In the genomic region with DNA sequence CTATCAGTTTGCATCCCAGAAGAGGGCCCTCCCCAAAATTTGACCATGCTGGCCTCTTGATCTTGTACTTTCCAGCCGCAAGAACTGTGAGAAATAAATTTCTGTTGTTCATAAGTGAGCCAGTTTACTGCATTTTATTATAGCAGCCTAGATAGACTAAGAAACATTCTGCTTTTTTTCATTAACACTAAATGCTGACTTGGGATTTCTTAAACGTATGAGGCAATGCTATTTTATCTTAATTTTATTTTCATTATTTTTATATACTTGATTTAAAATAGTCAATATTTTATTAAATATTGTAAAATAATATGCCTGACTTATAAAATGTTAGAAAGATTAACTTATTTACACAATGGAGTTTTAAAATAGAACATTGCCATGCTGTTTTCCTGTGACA, we compare ENCODE assay signal across 25 cellular contexts.
A peak's percentile ranks its signal among the peaks of the same experiment; 100 is the strongest.
DNase-seq lines count a peak whose midpoint lies in the region; ATAC-seq, FAIRE-seq and TF ChIP-seq lines count a peak whose summit lies in the region.
"Had no signal": no experiment of that assay in that cellular context is flagged by ENCODE, and none has a peak within 500 bp of the region (broad histone marks: within the 10 kb centered on the region; RNA-seq: fewer than 3 reads in every experiment).

No MANE protein-coding gene starts in this region.

- H3K4me3 ChIP-seq in HepG2 (replicated peaks in 1 of 3; ENCODE audit: insufficient read depth in 1 of 3, low read depth in 2 of 3, low read length in 3 of 3): no peak overlapping the region
- H3K4me3 ChIP-seq in right lobe of liver: no peak overlapping the region
- no peak overlapping the region for H3K4me3 ChIP-seq in kidney (ENCODE audit: low read length in 2 of 2)
- H3K4me3 ChIP-seq: A549; BLaER1 treated with 17β-estradiol and CSF1 and Interleukin-3, amounts not matched to agents 10 nM and 100 nM; GM23338 had no signal

- DNase-seq in HepG2 (ENCODE audit: low spot score) (no peak), right lobe of liver (no peak), WTC11 (ENCODE audit: low spot score) (no peak), kidney (no peak), NCI-H524 (lab: John Stamatoyannopoulos, UW) (no peak), GM03348 (ENCODE audit: low spot score) (no peak)
- DNase-seq: ACHN; AML-193; BE2C; CD4-positive, alpha-beta T cell; CD8-positive, alpha-beta memory T cell; DMS 273 treated with DMSO at 0.1 percent for 48 hours; DMS53; DMS79 treated with DMSO at 0.1 percent for 48 hours; GDM1; H9 had no signal

- H3K36me3 Mint-ChIP-seq in WTC11: no peaks in the 10 kb centered on the region
- H3K36me3 Mint-ChIP-seq: CD14-positive monocyte had no signal

- no peak for TF ChIP-seq RAD21 in HepG2 (CRISPR knock-in tag; IDR thresholded peaks at IDR 0.05)

- FAIRE-seq in HepG2 (lab: Jason Lieb, UNC): no peak
- peak; percentile 47 for FAIRE-seq in kidney (lab: Jason Lieb, UNC)
- FAIRE-seq: A549, D721Med, GM12891, GM18507 had no signal

- H2AFZ ChIP-seq in HepG2 (ENCODE audit: low read length): no peak overlapping the region
- H2AFZ ChIP-seq: GM23338 had no signal

- H3K27me3 Mint-ChIP-seq in WTC11 (ENCODE audit: low read depth): no peaks in the 10 kb centered on the region
- H3K27me3 Mint-ChIP-seq: CD4-positive, alpha-beta T cell; CD8-positive, alpha-beta memory T cell had no signal

- no peak for ATAC-seq in HepG2
- ATAC-seq in right lobe of liver: no peak
- ATAC-seq in WTC11: no peak
- ATAC-seq: A549, GM23338, HCT116 had no signal

- no peak overlapping the region for H3K4me3 Mint-ChIP-seq in WTC11
- H3K4me3 Mint-ChIP-seq: CD14-positive monocyte; CD4-positive, alpha-beta T cell; CD8-positive, alpha-beta memory T cell; GM23338; H9 had no signal

- POLR2A ChIA-PET in HepG2 (lab: Yijun Ruan, JAX) (no interaction called here), WTC11 (lab: Charles Lee) (no interaction called here)

- H3K36me3 ChIP-seq in HepG2 (replicated peaks in 1 of 2; ENCODE audit: control insufficient read depth in 1 of 2, insufficient read depth in 2 of 2, low read length in 2 of 2): no peaks in the 10 kb centered on the region
- no peaks in the 10 kb centered on the region for H3K36me3 ChIP-seq in right lobe of liver
- no peaks in the 10 kb centered on the region for H3K36me3 ChIP-seq in kidney (ENCODE audit: control insufficient read depth in 1 of 2, insufficient read depth in 2 of 2, low read length in 2 of 2)
- H3K36me3 ChIP-seq: BE2C; BLaER1 treated with 17β-estradiol and CSF1 and Interleukin-3, amounts not matched to agents 10 nM and 100 nM had no signal

- H3K27ac ChIP-seq in HepG2 (ENCODE audit: extremely low read length, insufficient read depth, low read length) (no peak overlapping the region), right lobe of liver (no peak overlapping the region), kidney (ENCODE audit: low read depth in 2 of 2, low read length in 2 of 2) (no peak overlapping the region)
- H3K27ac ChIP-seq: 22Rv1; A549; BLaER1 treated with 17β-estradiol and CSF1 and Interleukin-3, amounts not matched to agents 10 nM and 100 nM had no signal

- intact Hi-C loops in HepG2 (cut with micrococcal nuclease; ENCODE audit: unreplicated experiment): no loop called here
- intact Hi-C loops in right lobe of liver (cut with DNase I): no loop called here
- intact Hi-C loops in kidney (cut with DNase I): no loop called here

- H4K20me1 ChIP-seq in HepG2 (ENCODE audit: insufficient read depth, low read length): no peaks in the 10 kb centered on the region
- H4K20me1 ChIP-seq: BLaER1 treated with 17β-estradiol and CSF1 and Interleukin-3, amounts not matched to agents 10 nM and 100 nM had no signal

- TF ChIP-seq EP300 in HepG2 (IDR thresholded peaks at IDR 0.05; ENCODE audit: low read depth in 2 of 2, low read length in 2 of 2) (no peak), HepG2 (CRISPR knock-in tag; IDR thresholded peaks at IDR 0.05; ENCODE audit: borderline replicate concordance) (no peak)

- TF ChIP-seq CTCF in HepG2 (CRISPR knock-in tag; IDR thresholded peaks at IDR 0.05) (no peak), right lobe of liver (IDR thresholded peaks at IDR 0.05) (no peak), WTC11 (IDR thresholded peaks at IDR 0.05) (no peak), kidney (IDR thresholded peaks at IDR 0.05; ENCODE audit: borderline replicate concordance, extremely low read depth, insufficient read depth) (no peak)

- no peak for TF ChIP-seq POLR2A in HepG2 (IDR thresholded peaks at IDR 0.05; ENCODE audit: insufficient read depth in 1 of 2, low read depth in 2 of 2, low read length in 2 of 2)
- TF ChIP-seq POLR2A in right lobe of liver (IDR thresholded peaks at IDR 0.05): no peak

- H3K9me3 Mint-ChIP-seq in WTC11: peaks cover 5% of the 10 kb centered on the region; the same call in 1 of the 2 replicates
- H3K9me3 Mint-ChIP-seq: H9 had no signal

- H3K9me3 ChIP-seq in HepG2 (ENCODE audit: low read length): peaks cover 71% of the 10 kb centered on the region
- no peaks in the 10 kb centered on the region for H3K9me3 ChIP-seq in right lobe of liver
- H3K9me3 ChIP-seq in kidney (ENCODE audit: control insufficient read depth in 1 of 2, low read length in 2 of 2): no peaks in the 10 kb centered on the region
- H3K9me3 ChIP-seq: A549; BE2C; BLaER1 treated with 17β-estradiol and CSF1 and Interleukin-3, amounts not matched to agents 10 nM and 100 nM had no signal

- CTCF ChIA-PET in HepG2 (lab: Yijun Ruan, JAX; ENCODE audit: low intra/inter-chr PET ratio, low total read pairs) (no interaction called here), WTC11 (lab: Charles Lee) (no interaction called here)

- no peaks in the 10 kb centered on the region for H3K4me1 ChIP-seq in HepG2 (ENCODE audit: insufficient read depth, low read length)
- no peaks in the 10 kb centered on the region for H3K4me1 ChIP-seq in right lobe of liver
- no peaks in the 10 kb centered on the region for H3K4me1 ChIP-seq in kidney (ENCODE audit: control insufficient read depth in 1 of 2, insufficient read depth in 1 of 2, low read depth in 1 of 2, low read length in 2 of 2)
- H3K4me1 ChIP-seq: A549; BE2C; BLaER1 treated with 17β-estradiol and CSF1 and Interleukin-3, amounts not matched to agents 10 nM and 100 nM had no signal

- H3K27ac Mint-ChIP-seq in WTC11: no peak overlapping the region
- H3K27ac Mint-ChIP-seq: CD4-positive, alpha-beta T cell; CD8-positive, alpha-beta memory T cell; GM23338; H9 had no signal

- H3K79me2 ChIP-seq in HepG2 (ENCODE audit: insufficient read depth, low read length): no peaks in the 10 kb centered on the region

- H3K9ac ChIP-seq in HepG2 (ENCODE audit: insufficient read depth, low read depth, low read length): no peak overlapping the region
- H3K9ac ChIP-seq in kidney (ENCODE audit: low read length in 2 of 2): no peak overlapping the region
- H3K9ac ChIP-seq: BLaER1 treated with 17β-estradiol and CSF1 and Interleukin-3, amounts not matched to agents 10 nM and 100 nM had no signal

- no peak overlapping the region for H3K4me2 ChIP-seq in HepG2 (ENCODE audit: low read depth, low read length)
- H3K4me2 ChIP-seq: A549; BLaER1 treated with 17β-estradiol and CSF1 and Interleukin-3, amounts not matched to agents 10 nM and 100 nM; GM23338 had no signal

- WGBS in HepG2 (ENCODE audit: low lambda C conversion rate): 1% methylated on average over 2 of the region's 2 CpGs
- WGBS in right lobe of liver (ENCODE audit: insufficient coverage, low coverage, low lambda C conversion rate, missing lambda C conversion rate): 54% methylated on average over 2 of the region's 2 CpGs

- in situ Hi-C loops in HepG2 (cut with HindIII; ENCODE audit: extremely low pct_ligation_motif_present, low pct_unique_long_range_greater_than_20kb): no loop called here

- H3K27me3 ChIP-seq in HepG2 (ENCODE audit: control insufficient read depth in 1 of 2, insufficient read depth in 2 of 2, low read length in 2 of 2) (no peaks in the 10 kb centered on the region), right lobe of liver (no peaks in the 10 kb centered on the region)
- H3K27me3 ChIP-seq: BE2C; BLaER1 treated with 17β-estradiol and CSF1 and Interleukin-3, amounts not matched to agents 10 nM and 100 nM had no signal

- no TSS peak for BruUV-seq in HepG2 (replicated peaks; lab: Mats Ljungman, UMichigan)

- H3K4me1 Mint-ChIP-seq in WTC11: no peaks in the 10 kb centered on the region
- H3K4me1 Mint-ChIP-seq: CD14-positive monocyte; CD8-positive, alpha-beta memory T cell; GM23338; H9 had no signal

TF ChIP-seq in HepG2, 621 proteins besides CTCF, POLR2A, EP300 and RAD21 (continues in another document):
- TF ChIP-seq STAG1 (CRISPR knock-in tag; IDR thresholded peaks at IDR 0.05): no peak
- TF ChIP-seq, protein P1, sequence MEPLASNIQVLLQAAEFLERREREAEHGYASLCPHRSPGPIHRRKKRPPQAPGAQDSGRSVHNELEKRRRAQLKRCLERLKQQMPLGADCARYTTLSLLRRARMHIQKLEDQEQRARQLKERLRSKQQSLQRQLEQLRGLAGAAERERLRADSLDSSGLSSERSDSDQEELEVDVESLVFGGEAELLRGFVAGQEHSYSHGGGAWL (CRISPR knock-in tag; IDR thresholded peaks at IDR 0.05): no peak
- TF ChIP-seq YEATS2 (CRISPR knock-in tag; IDR thresholded peaks at IDR 0.05; ENCODE audit: borderline replicate concordance): no peak
- no peak for TF ChIP-seq MTERF4 (CRISPR knock-in tag; IDR thresholded peaks at IDR 0.05)

TF ChIP-seq in WTC11, 78 proteins besides CTCF, POLR2A, EP300 and RAD21:
- TF ChIP-seq RELA (CRISPR knock-in tag; IDR thresholded peaks at IDR 0.05; ENCODE audit: borderline replicate concordance) (no peak), ETV6 (CRISPR knock-in tag; IDR thresholded peaks at IDR 0.05) (no peak), HMGA2 (CRISPR knock-in tag; IDR thresholded peaks at IDR 0.05) (peak; percentile 44; the same call in 1 of the 2 replicates), JUN (CRISPR knock-in tag; IDR thresholded peaks at IDR 0.05) (no peak)
